ENCODE assay signal across 28 cellular contexts in genomic region chr6:145273136-145273535, GRCh38.
"Had no signal": no experiment of that assay in that cellular context is flagged by ENCODE, and none has a peak within 500 bp of the region (broad histone marks: within the 10 kb centered on the region; RNA-seq: fewer than 3 reads in every experiment).

No MANE protein-coding gene starts in this region.

- H3K36me3 ChIP-seq: colonic mucosa, esophagus muscularis mucosa, esophagus squamous epithelium, gastrocnemius medialis, gastroesophageal sphincter, heart left ventricle, heart right ventricle had no signal

- DNase-seq: colonic mucosa; cortex of kidney; dermis blood vessel endothelial cell; dorsolateral prefrontal cortex; effector CD4-positive, alpha-beta T cell; effector CD8-positive, alpha-beta T cell; effector memory CD4-positive, alpha-beta T cell; effector memory CD8-positive, alpha-beta T cell; endodermal cell; erythroblast; esophagus squamous epithelium; foreskin fibroblast; foreskin keratinocyte; foreskin melanocyte; gastrocnemius medialis; glutamatergic neuron; head of caudate nucleus; heart left ventricle; heart right ventricle had no signal

- H3K4me1 ChIP-seq: colonic mucosa, esophagus muscularis mucosa, esophagus squamous epithelium, foreskin keratinocyte, gastrocnemius medialis, gastroesophageal sphincter had no signal

- H3K27me3 ChIP-seq: colonic mucosa, dorsolateral prefrontal cortex, esophagus muscularis mucosa, esophagus squamous epithelium, foreskin keratinocyte, gastrocnemius medialis, gastroesophageal sphincter, heart left ventricle, heart right ventricle had no signal

- H3K9me3 ChIP-seq: colonic mucosa, esophagus muscularis mucosa, esophagus squamous epithelium, gastrocnemius medialis, gastroesophageal sphincter, heart left ventricle, heart right ventricle had no signal

- H3K27ac ChIP-seq: colonic mucosa, coronary artery, dorsolateral prefrontal cortex, epithelial cell of prostate, esophagus muscularis mucosa, esophagus squamous epithelium, foreskin keratinocyte, gastrocnemius medialis, gastroesophageal sphincter, heart left ventricle, heart right ventricle had no signal

- H3K4me3 ChIP-seq: colonic mucosa, coronary artery, dorsolateral prefrontal cortex, esophagus muscularis mucosa, esophagus squamous epithelium, gastrocnemius medialis, gastroesophageal sphincter, heart left ventricle, heart right ventricle had no signal

- ATAC-seq: effector memory CD8-positive, alpha-beta T cell; esophagus mucosa; foreskin keratinocyte; gastrocnemius medialis; gastroesophageal sphincter; heart left ventricle; heart right ventricle had no signal

- FAIRE-seq: colon, endometrium, endothelial cell of umbilical vein, frontal cortex had no signal
